8 cellular contexts compared by ENCODE assay signal in genomic region chr2:218567797-218568189, GRCh38. TPM values are rescaled to one million over a fixed set of nuclear protein-coding genes. Genes with fewer than 3 reads are reported as not detected.
DNase-seq lines count a peak whose midpoint lies in the region; ATAC-seq and TF ChIP-seq lines count a peak whose summit lies in the region.

No MANE protein-coding gene starts in this region.

- H3K27ac ChIP-seq in PC-9 (peak overlapping the region; percentile 15; the same call in 1 of the 2 replicates), coronary artery (peak overlapping the region; percentile 88 to 91), mucosa of rectum (ENCODE audit: low read depth in 2 of 2, low read length in 2 of 2) (peak overlapping the region; percentile 82 to 96)

- peaks cover 18% of the 10 kb centered on the region; the same call in 1 of the 2 replicates for H4K20me1 ChIP-seq in PC-9 (ENCODE audit: insufficient read depth)

- peaks cover 12% of the 10 kb centered on the region for H3F3A ChIP-seq in PC-9 (ENCODE audit: insufficient read depth, low read depth)

- H3K79me2 ChIP-seq in PC-9 (ENCODE audit: low read depth), result peaks cover 80% of the 10 kb centered on the region

- H2AFZ ChIP-seq in PC-9, result peak overlapping the region; percentile 97

- CTCF ChIA-PET in PC-9 (lab: Charles Lee), result no interaction called here

- peak; percentile 35 for ATAC-seq in HG02938 (IDR thresholded peaks at IDR 0.05; ENCODE audit: unreplicated experiment)

- H3K36me3 ChIP-seq in PC-9 (ENCODE audit: low read depth) (peaks cover 15% of the 10 kb centered on the region; the same call in 1 of the 2 replicates), mucosa of rectum (ENCODE audit: control insufficient read depth in 2 of 2, insufficient read depth in 2 of 2, low read length in 2 of 2) (peaks cover 3 to 8% of the 10 kb centered on the region in 2 donors)

- H3K4me1 ChIP-seq in PC-9 (replicated peaks; ENCODE audit: insufficient read depth) (peaks cover 29% of the 10 kb centered on the region), mucosa of rectum (ENCODE audit: control insufficient read depth in 2 of 2, insufficient read depth in 2 of 2, low read length in 2 of 2) (peaks cover 23 to 28% of the 10 kb centered on the region in 2 donors)

- H3K27me3 ChIP-seq in PC-9 (ENCODE audit: insufficient read depth, low read depth) (no peaks in the 10 kb centered on the region), mucosa of rectum (ENCODE audit: control insufficient read depth in 2 of 2, insufficient read depth in 2 of 2, low read length in 2 of 2) (no peaks in the 10 kb centered on the region)

- intact Hi-C loops in PC-9 (cut with micrococcal nuclease; ENCODE audit: unreplicated experiment), result loop anchor here (1.0 to 5.0 kb wide), 4 partner anchors 91 to 282 kb away; partner anchors contain the start of genes BCS1L, TMBIM1 and ZNF142

- H3K4me2 ChIP-seq in PC-9, result peak overlapping the region; percentile 84

- peak overlapping the region; percentile 82 to 88 for H3K9ac ChIP-seq in mucosa of rectum (ENCODE audit: low read depth in 1 of 2, low read length in 2 of 2)

- H3K4me3 ChIP-seq in PC-9 (peak overlapping the region; percentile 90), coronary artery (peak overlapping the region; percentile 95), mucosa of rectum (ENCODE audit: low read length in 2 of 2) (peak overlapping the region; percentile 86 to 94)

- TSS peak; percentile 50 for BruUV-seq in PC-9 (replicated peaks; lab: Mats Ljungman, UMichigan)

- H3K9me2 ChIP-seq in PC-9 (ENCODE audit: insufficient read depth), result no peaks in the 10 kb centered on the region

- H3K9me3 ChIP-seq in PC-9 (ENCODE audit: insufficient read depth, low read depth), result no peaks in the 10 kb centered on the region
- H3K9me3 ChIP-seq in mucosa of rectum (ENCODE audit: control insufficient read depth in 2 of 2, low read length in 2 of 2), result no peaks in the 10 kb centered on the region

- POLR2A ChIA-PET in PC-9 (lab: Charles Lee; ENCODE audit: unreplicated experiment), result interaction anchor here (0.6 kb wide), 1 partner anchor 159 kb away, joined by 5 read pairs; no protein-coding TSS in a partner anchor

- TF ChIP-seq CTCF in PC-9 (conservative IDR thresholded peaks at IDR 0.05) (no peak), coronary artery (IDR thresholded peaks at IDR 0.05) (no peak)

- peak; percentile 49 for DNase-seq in stimulated activated CD8-positive, alpha-beta memory T cell treated with anti-CD3 and anti-CD28 coated beads, Interleukin-12 subunit alpha, Interleukin-12 subunit beta, amount 100 ng/mL, for 1 hour (ENCODE audit: low read depth)
- DNase-seq in stimulated activated CD8-positive, alpha-beta memory T cell treated with anti-CD3 and anti-CD28 coated beads, Interleukin-4, amount 100 ng/mL, for 48 hours, result no peak
- DNase-seq in PC-9 (no peak), coronary artery (ENCODE audit: low spot score) (no peak), HK-2 (ENCODE audit: unreplicated experiment) (no peak), SK-N-DZ (ENCODE audit: low spot score) (no peak)

RNA-seq across cellular contexts. Expression of gene USP37, which starts 0.4 kb away (rescaled TPM):
- total RNA-seq in PC-9 (2021), result 13.1 and 15.4 TPM in 2 replicates
- 12.6 and 15.5 TPM in 2 replicates for polyA plus RNA-seq in SK-N-DZ (2014; cell fraction: cytosol; rRNA removed)
- polyA plus RNA-seq in SK-N-DZ (2014; cell fraction: nucleus; rRNA removed), result 12.1 and 17.8 TPM in 2 replicates

RNA-seq across cellular contexts. Expression of gene CNOT9, which starts 0.8 kb away (rescaled TPM):
- 45.8 and 46.0 TPM in 2 replicates for total RNA-seq in PC-9 (2021)
- 67.4 and 68.5 TPM in 2 replicates for polyA plus RNA-seq in SK-N-DZ (2014; cell fraction: cytosol; rRNA removed)
- polyA plus RNA-seq in SK-N-DZ (2014; cell fraction: nucleus; rRNA removed), result 92.0 and 102 TPM in 2 replicates

RNA-seq across cellular contexts. Expression of gene PLCD4, which starts 39.9 kb away (rescaled TPM):
- 0.74 and 1.3 TPM in 2 replicates for total RNA-seq in PC-9 (2021)
- 0.16 TPM in 1 of 2 replicates, not detected in the other for polyA plus RNA-seq in SK-N-DZ (2014; cell fraction: cytosol; rRNA removed)
- polyA plus RNA-seq in SK-N-DZ (2014; cell fraction: nucleus; rRNA removed), result 0.39 and 0.63 TPM in 2 replicates

Comparison
In these comparisons a context has a peak if more than half of its experiments do, and no peak if none do; other contexts are left out.
1. H3K27ac ChIP-seq: peak in every context shown above with its lines; median percentile 90 in coronary artery; 89 in mucosa of rectum; 15 in PC-9.